In the genomic region with DNA sequence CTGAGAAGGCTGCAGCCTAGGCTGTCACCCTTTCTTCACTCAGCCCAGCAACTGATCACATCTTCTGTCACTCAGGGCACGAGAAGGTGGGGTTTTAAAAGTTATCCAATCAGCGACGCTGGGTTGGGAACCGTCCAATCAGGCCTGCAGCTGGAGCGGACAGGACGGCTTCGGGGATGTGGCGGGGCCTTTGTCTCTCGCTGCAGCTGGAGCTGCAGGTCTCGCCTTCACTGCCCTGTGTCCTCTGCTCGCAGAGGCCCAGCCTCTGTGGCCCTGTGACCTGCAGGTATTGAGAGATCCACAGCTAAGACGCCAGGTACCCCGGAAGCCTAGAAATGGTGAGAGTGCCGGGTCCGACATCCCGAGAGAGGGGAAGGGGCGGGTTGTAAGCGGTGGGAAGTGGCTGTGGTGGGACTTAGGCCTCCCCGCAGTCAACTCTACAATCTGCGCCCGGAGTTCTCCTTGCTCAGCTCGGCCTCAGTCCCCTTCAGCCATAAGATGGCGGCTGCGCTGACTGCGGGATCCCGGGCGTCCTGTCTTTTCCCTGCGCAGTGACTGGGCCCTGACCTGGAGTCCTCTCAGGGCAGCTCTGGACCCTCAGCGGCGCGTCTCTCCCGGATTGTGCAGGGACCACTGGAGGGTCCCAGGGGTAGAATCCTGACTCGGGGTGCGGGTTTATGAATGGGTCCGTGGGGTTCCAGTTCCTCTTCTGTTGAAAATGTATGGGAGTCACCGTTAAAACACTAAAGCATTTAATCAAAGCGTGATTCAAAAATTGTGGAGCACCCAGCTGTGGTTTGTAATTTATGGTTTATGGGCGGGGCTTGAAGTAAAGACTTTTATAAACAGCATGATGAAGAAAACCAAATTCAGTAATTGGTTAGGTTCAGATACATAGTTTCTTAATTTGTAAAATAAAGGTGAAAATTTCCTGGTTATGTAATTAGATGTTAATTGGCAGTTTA, we compare ENCODE assay signal across 8 cellular contexts. TPM values are rescaled to one million over a fixed set of nuclear protein-coding genes. Genes with fewer than 3 reads are reported as not detected.
DNase-seq lines count a peak whose midpoint lies in the region; ATAC-seq and TF ChIP-seq lines count a peak whose summit lies in the region.

ZNF714 (plus strand) TSS at position 193 of the 965 bp plus-strand sequence. CDS start 16,066 bp downstream, outside the sequence.

- ATAC-seq in GM21576 (IDR thresholded peaks at IDR 0.05; ENCODE audit: unreplicated experiment), result peak; percentile 94

- H2BK12ac ChIP-seq in neuronal stem cell (ENCODE audit: low read length), result peak within 1 kb of the TSS; percentile 73

- no peak within 1 kb of the TSS for H2AK5ac ChIP-seq in neuronal stem cell (ENCODE audit: low read depth, low read length)

- H3K27ac ChIP-seq in neuronal stem cell (replicated peaks; ENCODE audit: low read length) (peak within 1 kb of the TSS; percentile 88), subcutaneous abdominal adipose tissue (ENCODE audit: low read depth, low read length) (no peak within 1 kb of the TSS)

- TF ChIP-seq POLR2A in Raji (IDR thresholded peaks at IDR 0.05; ENCODE audit: insufficient read depth, low read depth, low read length), result peak; percentile 78

- peak within 1 kb of the TSS; percentile 45 for H3K4me2 ChIP-seq in neuronal stem cell (ENCODE audit: insufficient read depth, low read length, poor library complexity, severe bottlenecking)

- H2BK15ac ChIP-seq in neuronal stem cell (ENCODE audit: low read length), result no peak within 1 kb of the TSS

- DNase-seq in DMS114 treated with DMSO at 0.1 percent for 48 hours (lab: John Stamatoyannopoulos, UW; ENCODE audit: unreplicated experiment), result peak; percentile 76
- DNase-seq in Jurkat, Clone E6-1 (ENCODE audit: low read depth, low spot score), result peak; percentile 98
- DNase-seq in activated gamma-delta T cell (lab: John Stamatoyannopoulos, UW), result peak; percentile 27
- peak; percentile 91 for DNase-seq in foreskin melanocyte
- peak; percentile 95 for DNase-seq in neuronal stem cell (ENCODE audit: low spot score)

- H2BK5ac ChIP-seq in neuronal stem cell (ENCODE audit: low read length), result peak within 1 kb of the TSS; percentile 39

- peak within 1 kb of the TSS; percentile 93 for H3K18ac ChIP-seq in neuronal stem cell (ENCODE audit: low read length)

- peaks cover 0 to 38% of the 10 kb centered on the region in 2 donors for H3K9me3 ChIP-seq in neuronal stem cell (replicated peaks in 1 of 2; ENCODE audit: control insufficient read depth in 2 of 2, insufficient read depth in 1 of 2, low read depth in 1 of 2, low read length in 2 of 2)
- H3K9me3 ChIP-seq in subcutaneous abdominal adipose tissue (ENCODE audit: control insufficient read depth in 5 of 5, low read length in 5 of 5), result no peaks in the 10 kb centered on the region

- H3K9ac ChIP-seq in neuronal stem cell (ENCODE audit: low read depth, low read length, poor library complexity) (peak within 1 kb of the TSS; percentile 81), subcutaneous abdominal adipose tissue (ENCODE audit: low read length in 5 of 5) (peak within 1 kb of the TSS in 4 of 5 donors; percentile 17 to 84 (median 73))

- no peak within 1 kb of the TSS for H4K8ac ChIP-seq in neuronal stem cell (ENCODE audit: low read depth, low read length)

- peak within 1 kb of the TSS; percentile 91 for H3K23ac ChIP-seq in neuronal stem cell (ENCODE audit: low read depth, low read length, poor library complexity)

- WGBS in neuronal stem cell (ENCODE audit: extremely low coverage in 2 of 2, insufficient read length in 2 of 2, insufficient replicate concordance in 1 of 2), 2 donors, result no CpG with 5 or more reads among the region's 38 CpGs

- H3K4ac ChIP-seq in neuronal stem cell (ENCODE audit: low read length), result peak within 1 kb of the TSS; percentile 37

- peaks cover 2% of the 10 kb centered on the region for H3K79me1 ChIP-seq in neuronal stem cell (ENCODE audit: low read depth, low read length)

- H4K91ac ChIP-seq in neuronal stem cell (ENCODE audit: low read depth, low read length, poor library complexity), result no peak within 1 kb of the TSS

- H3K4me3 ChIP-seq in Jurkat, Clone E6-1 (ENCODE audit: low read length), result peak within 1 kb of the TSS; percentile 75
- H3K4me3 ChIP-seq in neuronal stem cell (ENCODE audit: low read length in 2 of 2), result peak within 1 kb of the TSS; percentile 90 to 93
- H3K4me3 ChIP-seq in subcutaneous abdominal adipose tissue (ENCODE audit: low read depth in 1 of 5, low read length in 5 of 5), result peak within 1 kb of the TSS; percentile 56 to 82 (median 75)

- peak within 1 kb of the TSS; percentile 38 for H3K14ac ChIP-seq in neuronal stem cell (ENCODE audit: low read length)

- no peaks in the 10 kb centered on the region for H3K27me3 ChIP-seq in neuronal stem cell (ENCODE audit: control insufficient read depth in 3 of 3, insufficient read depth in 3 of 3, low read depth in 1 of 3, low read length in 3 of 3)
- no peaks in the 10 kb centered on the region for H3K27me3 ChIP-seq in subcutaneous abdominal adipose tissue (ENCODE audit: control insufficient read depth in 5 of 5, insufficient read depth in 4 of 5, low read length in 5 of 5)

- peak within 1 kb of the TSS; percentile 81 for H2BK120ac ChIP-seq in neuronal stem cell (ENCODE audit: low read depth, low read length)

- H3K4me1 ChIP-seq in neuronal stem cell (ENCODE audit: control insufficient read depth in 2 of 2, insufficient read depth in 1 of 2, low read depth in 1 of 2, low read length in 2 of 2) (peaks cover 0 to 6% of the 10 kb centered on the region in 2 donors), subcutaneous abdominal adipose tissue (ENCODE audit: control insufficient read depth in 5 of 5, insufficient read depth in 5 of 5, low read length in 5 of 5) (peaks cover 0 to 7% (median 0%) of the 10 kb centered on the region in 5 donors)

- H2AFZ ChIP-seq in neuronal stem cell (ENCODE audit: low read length), result peak within 1 kb of the TSS; percentile 92

- peaks cover 0 to 44% of the 10 kb centered on the region in 2 donors for H3K36me3 ChIP-seq in neuronal stem cell (replicated peaks in 1 of 2; ENCODE audit: control insufficient read depth in 2 of 2, insufficient read depth in 2 of 2, low read length in 2 of 2)
- H3K36me3 ChIP-seq in subcutaneous abdominal adipose tissue (ENCODE audit: control insufficient read depth in 5 of 5, insufficient read depth in 5 of 5, low read length in 5 of 5), result no peaks in the 10 kb centered on the region

RNA-seq across cellular contexts. Expression of gene ZNF714, which starts in this region (rescaled TPM):
- polyA plus RNA-seq in Jurkat, Clone E6-1 (2012; ENCODE audit: insufficient read depth, insufficient read length), result 20.0 TPM
- 43.8 TPM for polyA plus RNA-seq in neuronal stem cell (2013, experiment 1 of 2)
- 45.5 TPM for polyA plus RNA-seq in neuronal stem cell (2013, experiment 2 of 2)

Comparison
In these comparisons a context has a peak if more than half of its experiments do, and no peak if none do; other contexts are left out.
1. DNase-seq: peak in every context shown above with its lines; median percentile 98 in Jurkat, Clone E6-1; 95 in neuronal stem cell; 91 in foreskin melanocyte; 76 in DMS114 treated with DMSO at 0.1 percent for 48 hours; 27 in activated gamma-delta T cell.